ENCODE assay signal across 1 cellular context in genomic region chr7:130065500-130066152, GRCh38.
TF ChIP-seq lines count a peak whose summit lies in the region.

No MANE protein-coding gene starts in this region.

TF ChIP-seq in SK-N-SH, 30 proteins besides CTCF, POLR2A, EP300 and RAD21 (continued from another document):
- no peak for TF ChIP-seq USF1 (IDR thresholded peaks at IDR 0.05; ENCODE audit: borderline replicate concordance, low read depth)
- TF ChIP-seq POLR2AphosphoS5 (IDR thresholded peaks at IDR 0.05; ENCODE audit: low read depth, low read length): no peak
